Comparison of ENCODE assay signal across 28 cellular contexts in the genomic region with DNA sequence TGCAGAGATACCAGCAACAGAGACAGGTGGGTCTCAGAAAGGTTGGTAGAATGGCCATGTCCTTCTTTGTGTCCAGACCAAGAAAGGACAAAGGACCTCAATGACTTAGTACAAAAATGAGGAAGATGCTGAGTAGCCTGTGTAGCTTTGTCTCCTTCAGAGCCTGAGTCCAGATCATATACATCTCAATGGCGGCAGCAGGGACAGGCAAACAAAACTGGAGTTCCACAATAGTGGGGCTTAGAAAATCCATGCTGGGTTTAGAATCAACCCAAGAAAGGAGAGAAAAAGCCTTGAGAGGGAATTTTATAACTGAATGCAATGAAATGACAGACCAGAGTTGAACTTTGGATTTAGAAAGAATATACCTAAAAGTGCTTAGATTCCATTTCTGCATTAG.
"Had no signal": no experiment of that assay in that cellular context is flagged by ENCODE, and none has a peak within 500 bp of the region (broad histone marks: within the 10 kb centered on the region; RNA-seq: fewer than 3 reads in every experiment).

No MANE protein-coding gene starts in this region.

- H3K27ac ChIP-seq: brain microvascular endothelial cell, coronary artery, dorsolateral prefrontal cortex had no signal

- H3K36me3 Mint-ChIP-seq: activated naive CD8-positive, alpha-beta T cell had no signal

- H3K27me3 Mint-ChIP-seq: activated CD4-positive, alpha-beta T cell treated with anti-CD3 and anti-CD28 coated beads, Interleukin-2, amount 10 ng/mL, durations not matched to agents 7 days and 5 days; activated CD8-positive, alpha-beta T cell treated with anti-CD3 and anti-CD28 coated beads for 36 hours; activated naive CD8-positive, alpha-beta T cell; activated T-helper 17 cell treated with anti-CD3 and anti-CD28 coated beads, Interleukin-2, amount 50 U/mL, for 72 hours; central memory CD8-positive, alpha-beta T cell; dendritic cell treated with granulocyte-macrophage colony-stimulating factor and Interleukin-4, amounts not matched to agents 40 ng/mL and 50 ng/mL, for 4 days had no signal

- H3K4me1 Mint-ChIP-seq: activated CD4-positive, alpha-beta T cell treated with anti-CD3 and anti-CD28 coated beads, Interleukin-2, amount 10 ng/mL, durations not matched to agents 7 days and 5 days; activated T-helper 17 cell treated with anti-CD3 and anti-CD28 coated beads, Interleukin-2, amount 50 U/mL, for 72 hours; central memory CD8-positive, alpha-beta T cell; endodermal cell had no signal

- H3K4me3 ChIP-seq: coronary artery, dorsolateral prefrontal cortex had no signal

- H3K4me3 Mint-ChIP-seq: activated CD4-positive, alpha-beta T cell treated with anti-CD3 and anti-CD28 coated beads, Interleukin-2, amount 10 ng/mL, durations not matched to agents 7 days and 5 days; activated CD8-positive, alpha-beta T cell treated with anti-CD3 and anti-CD28 coated beads for 36 hours; activated naive CD8-positive, alpha-beta T cell; activated T-cell treated with anti-CD3 and anti-CD28 coated beads, Interleukin-2, amount 50 U/mL, for 4 hours; activated T-helper 17 cell treated with anti-CD3 and anti-CD28 coated beads, Interleukin-2, amount 50 U/mL, for 72 hours; central memory CD8-positive, alpha-beta T cell; dendritic cell treated with granulocyte-macrophage colony-stimulating factor and Interleukin-4, amounts not matched to agents 40 ng/mL and 50 ng/mL, for 4 days; endodermal cell had no signal

- H3K27ac Mint-ChIP-seq: activated CD4-positive, alpha-beta T cell treated with anti-CD3 and anti-CD28 coated beads, Interleukin-2, amount 10 ng/mL, durations not matched to agents 7 days and 5 days; activated CD8-positive, alpha-beta T cell treated with anti-CD3 and anti-CD28 coated beads for 36 hours; activated naive CD8-positive, alpha-beta T cell; activated T-helper 17 cell treated with anti-CD3 and anti-CD28 coated beads, Interleukin-2, amount 50 U/mL, for 72 hours; dendritic cell treated with granulocyte-macrophage colony-stimulating factor and Interleukin-4, amounts not matched to agents 40 ng/mL and 50 ng/mL, for 4 days; endodermal cell had no signal

- H3K27me3 ChIP-seq: brain microvascular endothelial cell, dorsolateral prefrontal cortex had no signal

- H3K9me3 Mint-ChIP-seq: endodermal cell had no signal

- H3K36me3 ChIP-seq: brain microvascular endothelial cell had no signal

- DNase-seq: activated CD4-positive, alpha-beta T cell treated with anti-CD3 and anti-CD28 coated beads for 1 hour; activated CD4-positive, alpha-beta T cell treated with anti-CD3 and anti-CD28 coated beads for 4 hours; activated CD4-positive, alpha-beta T cell treated with anti-CD3 and anti-CD28 coated beads, Interleukin-2, amount 10 ng/mL, durations not matched to agents 7 days and 5 days; activated CD4-positive, alpha-beta T cell treated with anti-CD3 and anti-CD28 coated beads, Interleukin-2, amount 50 U/mL, for 4 hours; activated CD8-positive, alpha-beta memory T cell treated with anti-CD3 and anti-CD28 coated beads for 24 hours; activated CD8-positive, alpha-beta T cell treated with anti-CD3 and anti-CD28 coated beads for 36 hours; activated effector memory CD4-positive, alpha-beta T cell treated with Interleukin-2 at 50 U/mL for 16 hours; activated gamma-delta T cell treated with Interleukin-2 at 50 U/mL for 16 hours; activated naive CD4-positive, alpha-beta T cell treated with anti-CD3 and anti-CD28 coated beads, Interleukin-2, amount 50 U/mL, for 16 hours; activated naive CD4-positive, alpha-beta T cell treated with Interleukin-2 at 50 U/mL for 16 hours; activated T-cell treated with anti-CD3 and anti-CD28 coated beads, Interleukin-2, amount 50 U/mL, for 4 hours; amniotic stem cell; anterior cingulate cortex; brain microvascular endothelial cell; dorsolateral prefrontal cortex; effector memory CD4-positive, alpha-beta T cell; endodermal cell; foreskin fibroblast; head of caudate nucleus; T-helper 2 cell had no signal

- FAIRE-seq: astrocyte, bronchial epithelial cell, frontal cortex had no signal
